ENCODE assay signal across 22 cellular contexts in the genomic region with DNA sequence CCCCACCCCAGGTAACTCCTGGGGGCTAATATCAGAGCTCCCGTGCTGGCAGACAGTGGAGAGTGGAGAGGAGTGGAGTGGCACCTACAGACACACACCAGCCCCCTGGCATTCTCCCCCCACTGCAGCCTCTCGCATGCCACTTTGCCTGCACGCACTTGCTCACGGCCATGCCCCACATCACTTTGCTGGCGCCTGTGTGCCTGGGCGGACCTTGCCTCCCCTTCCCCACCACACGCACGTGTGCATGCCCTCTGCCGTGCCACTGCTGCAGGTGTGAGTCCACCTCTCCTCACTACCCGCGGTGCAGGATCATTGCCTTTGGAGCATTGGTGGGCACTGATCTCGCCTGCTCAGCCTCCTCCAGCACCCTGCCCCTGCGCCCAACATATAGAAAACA.
"Had no signal": no experiment of that assay in that cellular context is flagged by ENCODE, and none has a peak within 500 bp of the region (broad histone marks: within the 10 kb centered on the region; RNA-seq: fewer than 3 reads in every experiment).

No MANE protein-coding gene starts in this region.

- H3K27ac ChIP-seq: SJSA1, SK-N-MC had no signal

- H3K4me1 ChIP-seq: SJSA1 had no signal

- H3K36me3 ChIP-seq: SJSA1 had no signal

- H3K9me3 ChIP-seq: SJSA1 had no signal

- H3K4me3 ChIP-seq: SJSA1, SK-N-MC had no signal

- DNase-seq: KBM-7, MV-4-11, NCI-H1048, NCI-H1105, NCI-H1417, NCI-H1436 treated with DMSO at 0.1 percent for 48 hours, NCI-H1694, NCI-H1930, NCI-H2081, NCI-H2107, NCI-H2171, NCI-H226, NCI-H446, NCI-H510A, NCI-H524 treated with DMSO at 0.1 percent for 48 hours, NCI-H69, NCI-H774, Right ventricle myocardium superior, RPMI8226, SIG-M5 had no signal

- H3K27me3 ChIP-seq: SJSA1 had no signal
